ENCODE assay signal across 2 cellular contexts in the genomic region with DNA sequence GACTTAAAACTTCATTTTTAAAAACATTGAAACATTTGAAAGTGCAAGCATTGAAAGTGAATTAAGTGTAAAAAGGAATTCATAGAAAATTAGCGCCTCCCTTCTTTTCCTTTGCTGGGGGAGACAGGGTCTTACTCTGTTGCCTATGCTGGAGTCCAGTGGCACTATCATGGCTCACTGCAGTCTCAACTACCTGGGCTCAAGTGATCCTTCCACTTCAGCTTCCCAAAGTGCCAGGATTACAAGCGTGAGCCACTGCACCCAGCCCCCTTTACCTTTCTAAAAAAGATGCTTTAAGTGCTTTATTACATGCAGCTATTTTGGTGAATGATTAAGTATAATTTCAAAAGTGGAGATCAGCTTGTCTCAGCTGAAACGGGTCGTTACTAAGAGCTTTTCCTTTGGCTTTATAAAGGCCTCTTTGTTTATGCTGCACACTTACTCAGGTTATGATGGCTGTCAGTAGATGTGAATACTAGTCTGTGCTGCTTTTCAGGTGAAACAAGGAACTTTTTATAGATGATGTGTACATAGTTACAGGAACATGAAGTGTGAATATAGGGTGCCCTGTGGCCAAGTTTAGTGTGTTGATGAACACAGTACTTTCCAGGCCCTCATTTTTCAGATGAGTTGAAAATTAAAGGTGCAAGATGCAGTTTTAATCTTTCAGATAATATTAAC. TPM values are rescaled to one million over a fixed set of nuclear protein-coding genes. Genes with fewer than 3 reads are reported as not detected.
"Had no signal": no experiment of that assay in that cellular context is flagged by ENCODE, and none has a peak within 500 bp of the region (broad histone marks: within the 10 kb centered on the region; RNA-seq: fewer than 3 reads in every experiment).

No MANE protein-coding gene starts in this region.

RNA-seq across cellular contexts. Expression of a gene that starts 47.5 kb away (rescaled TPM):
- total RNA-seq: LHCN-M2 had no signal
- polyA plus RNA-seq: IgD-negative memory B cell had no signal
